Comparison of ENCODE assay signal across 20 cellular contexts in genomic region chr1:29984107-29984506, GRCh38.
DNase-seq lines count a peak whose midpoint lies in the region; ATAC-seq, FAIRE-seq and TF ChIP-seq lines count a peak whose summit lies in the region.
"Had no signal": no experiment of that assay in that cellular context is flagged by ENCODE, and none has a peak within 500 bp of the region (broad histone marks: within the 10 kb centered on the region; RNA-seq: fewer than 3 reads in every experiment).

No MANE protein-coding gene starts in this region.

- no peaks in the 10 kb centered on the region for H3K36me3 ChIP-seq in PC-3 (ENCODE audit: low read depth, low read length)
- no peaks in the 10 kb centered on the region for H3K36me3 ChIP-seq in hepatocyte (replicated peaks; ENCODE audit: insufficient read depth, low read depth)
- H3K36me3 ChIP-seq: ascending aorta, tibial nerve, WERI-Rb-1 had no signal

- H3K79me2 ChIP-seq in PC-3 (ENCODE audit: low read length): no peaks in the 10 kb centered on the region
- H3K79me2 ChIP-seq in hepatocyte: no peaks in the 10 kb centered on the region

- H3K4me2 ChIP-seq in PC-3 (ENCODE audit: low read length) (no peak overlapping the region), hepatocyte (no peak overlapping the region)

- H3K27me3 ChIP-seq in PC-3 (ENCODE audit: low read length) (no peaks in the 10 kb centered on the region), hepatocyte (no peaks in the 10 kb centered on the region)
- H3K27me3 ChIP-seq: ascending aorta, tibial nerve had no signal

- H3K9me2 ChIP-seq in PC-3 (replicated peaks; ENCODE audit: low read length) (no peaks in the 10 kb centered on the region), hepatocyte (replicated peaks; ENCODE audit: insufficient read depth) (no peaks in the 10 kb centered on the region)

- H3K9me3 ChIP-seq in PC-3 (ENCODE audit: low read length): no peaks in the 10 kb centered on the region
- no peaks in the 10 kb centered on the region for H3K9me3 ChIP-seq in hepatocyte (ENCODE audit: low read depth)
- H3K9me3 ChIP-seq: ascending aorta, tibial nerve had no signal

- no TSS peak for BruUV-seq in PC-3 (replicated peaks; lab: Mats Ljungman, UMichigan)

- H3K27ac ChIP-seq in PC-3 (ENCODE audit: low read length) (peak overlapping the region; percentile 64), hepatocyte (peak overlapping the region; percentile 93)
- H3K27ac ChIP-seq: ascending aorta, SK-N-MC, WERI-Rb-1 had no signal

- FAIRE-seq in D721Med (lab: Jason Lieb, UNC): no peak
- FAIRE-seq: frontal cortex, keratinocyte had no signal

- ATAC-seq in PC-3: no peak
- ATAC-seq: activated naive CD4-positive, alpha-beta T cell treated with anti-CD3 and anti-CD28 coated beads, Interleukin-2, amount 50 U/mL, for 72 hours; stimulated activated naive CD8-positive, alpha-beta T cell treated with anti-CD3 and anti-CD28 coated beads, Interleukin-15, amount 100 ng/mL, for 72 hours had no signal

- H3F3A ChIP-seq in PC-3 (ENCODE audit: low read length, unreplicated experiment): no peaks in the 10 kb centered on the region

- H4K20me1 ChIP-seq in PC-3 (ENCODE audit: low read length) (no peaks in the 10 kb centered on the region), hepatocyte (ENCODE audit: insufficient read depth, poor library complexity, severe bottlenecking) (no peaks in the 10 kb centered on the region)

- intact Hi-C loops in PC-3 (cut with micrococcal nuclease): no loop called here

- POLR2A ChIA-PET in PC-3 (lab: Charles Lee; ENCODE audit: unreplicated experiment): no interaction called here

- H3K4me3 ChIP-seq in PC-3 (ENCODE audit: low read length): no peak overlapping the region
- H3K4me3 ChIP-seq in hepatocyte: no peak overlapping the region
- H3K4me3 ChIP-seq: ascending aorta, SK-N-MC, tibial nerve had no signal

- DNase-seq in NCI-H2196 (lab: John Stamatoyannopoulos, UW; ENCODE audit: unreplicated experiment) (peak; percentile 32), NCI-H2196 treated with DMSO at 0.1 percent for 48 hours (lab: John Stamatoyannopoulos, UW; ENCODE audit: unreplicated experiment) (no peak), PC-3 (no peak), hepatocyte (ENCODE audit: low spot score) (no peak), pulmonary artery endothelial cell (ENCODE audit: low read depth, low spot score) (peak; percentile 47), SIG-M5 (lab: John Stamatoyannopoulos, UW) (no peak), D721Med (ENCODE audit: insufficient read length, low spot score) (no peak), NCI-H2171 (lab: John Stamatoyannopoulos, UW) (no peak)
- DNase-seq: activated CD4-positive, alpha-beta T cell treated with anti-CD3 and anti-CD28 coated beads, Interleukin-2, amount 50 U/mL, for 1 hour; GOT3; NCI-H1436; NCI-H226; stimulated activated naive CD8-positive, alpha-beta T cell treated with anti-CD3 and anti-CD28 coated beads, Interleukin-15, amount 100 ng/mL, for 72 hours; WERI-Rb-1 had no signal

- no peak overlapping the region for H3K9ac ChIP-seq in PC-3 (ENCODE audit: low read length)

- TF ChIP-seq CTCF in PC-3 (conservative IDR thresholded peaks at IDR 0.05; ENCODE audit: low read depth, low read length) (no peak), hepatocyte (IDR thresholded peaks at IDR 0.05; ENCODE audit: poor library complexity) (no peak), D721Med (IDR thresholded peaks at IDR 0.05; ENCODE audit: insufficient read depth, missing control alignments) (no peak)

- CTCF ChIA-PET in PC-3 (lab: Charles Lee): no interaction called here

- WGBS in hepatocyte (ENCODE audit: low lambda C conversion rate, missing lambda C conversion rate): 57% methylated on average over 5 of the region's 5 CpGs

- H3K4me1 ChIP-seq in PC-3 (ENCODE audit: insufficient read depth, low read length) (peaks cover 20% of the 10 kb centered on the region), hepatocyte (ENCODE audit: insufficient read depth) (peaks cover 17% of the 10 kb centered on the region)
- H3K4me1 ChIP-seq: ascending aorta, tibial nerve had no signal

- H2AFZ ChIP-seq in PC-3 (ENCODE audit: low read length): no peak overlapping the region
- no peak overlapping the region for H2AFZ ChIP-seq in hepatocyte

Comparison
In these comparisons a context has a peak if more than half of its experiments do, and no peak if none do; other contexts are left out.
1. DNase-seq: peak in NCI-H2196 (single experiment) and pulmonary artery endothelial cell (single experiment); none in NCI-H2196 treated with DMSO at 0.1 percent for 48 hours (single experiment), PC-3 (single experiment), hepatocyte (single experiment), SIG-M5 (single experiment), D721Med (single experiment) and NCI-H2171 (single experiment).